In genomic region chr5:132073231-132074013, GRCh38 we compare ENCODE assay signal across 9 cellular contexts. TPM values are rescaled to one million over a fixed set of nuclear protein-coding genes. Genes with fewer than 3 reads are reported as not detected.
DNase-seq lines count a peak whose midpoint lies in the region; ATAC-seq, FAIRE-seq and TF ChIP-seq lines count a peak whose summit lies in the region.
"Had no signal": no experiment of that assay in that cellular context is flagged by ENCODE, and none has a peak within 500 bp of the region (broad histone marks: within the 10 kb centered on the region; RNA-seq: fewer than 3 reads in every experiment).

CSF2 (plus strand) TSS chr5:132073789; CDS start chr5:132073824, 35 bp downstream.

- peak within 1 kb of the TSS; percentile 58 for H3K4me3 Mint-ChIP-seq in natural killer cell

- H3K27me3 Mint-ChIP-seq in natural killer cell (ENCODE audit: low read depth in 2 of 2), result peaks cover 0 to 3% of the 10 kb centered on the region in 2 donors

- no peaks in the 10 kb centered on the region for H3K79me2 ChIP-seq in K562 (ENCODE audit: control insufficient read depth, insufficient read depth, low read length)

- no TSS peak for BruUV-seq in K562 (replicated peaks; lab: Mats Ljungman, UMichigan)

- peak within 1 kb of the TSS; percentile 23 to 68 for H3K27ac Mint-ChIP-seq in natural killer cell

- no peak for FAIRE-seq in K562 (lab: Jason Lieb, UNC)
- no peak for FAIRE-seq in GM12891 (lab: Jason Lieb, UNC)

- H3K9ac ChIP-seq in K562 (ENCODE audit: insufficient read depth in 1 of 2, low read depth in 2 of 2, low read length in 2 of 2), result no peak within 1 kb of the TSS; a peak in 1 of 4 replicates

- no peaks in the 10 kb centered on the region for H3K36me3 Mint-ChIP-seq in natural killer cell

- ATAC-seq in K562 (no peak), natural killer cell (peak; percentile 43 to 77 (median 64)), HG03097 (IDR thresholded peaks at IDR 0.05; ENCODE audit: low FRiP score, unreplicated experiment) (no peak)

- H3K36me3 ChIP-seq in K562 (ENCODE audit: control insufficient read depth, insufficient read depth, low read length), result no peaks in the 10 kb centered on the region
- no peaks in the 10 kb centered on the region for H3K36me3 ChIP-seq in esophagus squamous epithelium

- no peaks in the 10 kb centered on the region for H3K9me3 Mint-ChIP-seq in natural killer cell

- H3K27ac ChIP-seq in K562 (ENCODE audit: extremely low read depth, low read depth, low read length) (no peak within 1 kb of the TSS), esophagus squamous epithelium (no peak within 1 kb of the TSS)

- DNase-seq in EH (ENCODE audit: low read depth) (peak; percentile 59), NB4 (ENCODE audit: low read depth) (peak; percentile 49), K562 (ENCODE audit: extremely low read depth in 1 of 4, low spot score in 3 of 4) (no peak), natural killer cell (no peak), NCI-H1417 treated with DMSO at 0.1 percent for 48 hours (lab: John Stamatoyannopoulos, UW) (no peak), esophagus squamous epithelium (lab: John Stamatoyannopoulos, UW) (no peak), GM12891 (ENCODE audit: insufficient read length, low spot score) (no peak)
- DNase-seq: MM.1S had no signal

- no peak within 1 kb of the TSS for H2AFZ ChIP-seq in K562 (ENCODE audit: low read depth, low read length)

- H3K9me1 ChIP-seq in K562 (ENCODE audit: control insufficient read depth, insufficient read depth, low read length), result no peaks in the 10 kb centered on the region

- no peaks in the 10 kb centered on the region for H4K20me1 ChIP-seq in K562 (replicated peaks; ENCODE audit: control insufficient read depth, insufficient read depth, low read length)

- TF ChIP-seq EP300 in K562 (IDR thresholded peaks at IDR 0.05; ENCODE audit: low read length), result no peak

- H3K27me3 ChIP-seq in K562 (ENCODE audit: control insufficient read depth in 2 of 2, insufficient read depth in 2 of 2, low read length in 2 of 2) (no peaks in the 10 kb centered on the region), esophagus squamous epithelium (no peaks in the 10 kb centered on the region)

- TF ChIP-seq CTCF in NB4 (IDR thresholded peaks at IDR 0.05; ENCODE audit: low read depth, low read length) (no peak), K562 (IDR thresholded peaks at IDR 0.05 in 2 of 3, conservative IDR thresholded peaks at IDR 0.05 in 1 of 3; ENCODE audit: insufficient read depth in 2 of 3, low read depth in 1 of 3, low read length in 3 of 3) (no peak), natural killer cell (IDR thresholded peaks at IDR 0.05) (no peak), esophagus squamous epithelium (IDR thresholded peaks at IDR 0.05) (no peak)

- peaks cover 27 to 62% of the 10 kb centered on the region in 2 donors for H3K4me1 Mint-ChIP-seq in natural killer cell

- POLR2A ChIA-PET in K562 (lab: Yijun Ruan, JAX), result interaction anchor here (0.6 to 1.2 kb wide), 5 partner anchors 8 to 296 kb away, joined by 3 to 5 read pairs (median 4); partner anchors contain the start of gene SLC22A5

- TF ChIP-seq POLR2A in NB4 (IDR thresholded peaks at IDR 0.05; ENCODE audit: extremely low read depth, insufficient read length) (no peak), K562 (conservative IDR thresholded peaks at IDR 0.05) (no peak), esophagus squamous epithelium (IDR thresholded peaks at IDR 0.05) (no peak), GM12891 (IDR thresholded peaks at IDR 0.05; ENCODE audit: low read depth, low read length) (no peak)

- WGBS in K562 (ENCODE audit: insufficient coverage, low coverage, missing lambda C conversion rate), result 72% methylated on average over 12 of the region's 12 CpGs
- WGBS in esophagus squamous epithelium, 2 donors, result 40 to 60% methylated on average over 1 to 2 of the region's 12 CpGs

- H3K4me3 ChIP-seq in NB4 (ENCODE audit: low read depth, low read length) (no peak within 1 kb of the TSS), K562 (no peak within 1 kb of the TSS), esophagus squamous epithelium (no peak within 1 kb of the TSS)

- H3K4me1 ChIP-seq in K562 (replicated peaks in 1 of 2; ENCODE audit: control insufficient read depth in 2 of 2, insufficient read depth in 2 of 2, low read length in 2 of 2) (peaks cover 28 to 58% of the 10 kb centered on the region in 2 experiments), esophagus squamous epithelium (peaks cover 0 to 20% (median 11%) of the 10 kb centered on the region in 3 donors)

- H3K4me2 ChIP-seq in K562 (ENCODE audit: insufficient read depth, low read length), result no peak within 1 kb of the TSS

- H3K9me3 ChIP-seq in K562 (replicated peaks; ENCODE audit: control insufficient read depth, insufficient read depth, low read depth, low read length) (no peaks in the 10 kb centered on the region), esophagus squamous epithelium (no peaks in the 10 kb centered on the region)

- TF ChIP-seq RAD21 in K562 (CRISPR knock-in tag; conservative IDR thresholded peaks at IDR 0.05 in 1 of 2, IDR thresholded peaks at IDR 0.05 in 1 of 2), result no peak

- intact Hi-C loops in K562 (cut with micrococcal nuclease) (loop anchor here (5.0 kb wide), 1 partner anchor 39 kb away; no protein-coding TSS in a partner anchor), natural killer cell (cut with micrococcal nuclease) (no loop called here), esophagus squamous epithelium (cut with DNase I) (no loop called here)

- CTCF ChIA-PET in K562 (lab: Yijun Ruan, JAX; ENCODE audit: low intra/inter-chr PET ratio), result no interaction called here

- in situ Hi-C loops in K562 (cut with MboI), result loop anchor here (25.0 kb wide), 1 partner anchor 314 kb away; no protein-coding TSS in a partner anchor

TF ChIP-seq in K562, 482 proteins besides CTCF, POLR2A, EP300 and RAD21:
- TF ChIP-seq MEIS2 (IDR thresholded peaks at IDR 0.05; ENCODE audit: partially characterized antibody) (peak; percentile 31), EWSR1 (IDR thresholded peaks at IDR 0.05; ENCODE audit: borderline replicate concordance, low read depth, partially characterized antibody) (no peak)

TF ChIP-seq in GM12891, 5 proteins besides CTCF, POLR2A, EP300 and RAD21:
- TF ChIP-seq TAF1 (IDR thresholded peaks at IDR 0.05; ENCODE audit: low read depth, low read length) (no peak), PAX5 (IDR thresholded peaks at IDR 0.05; ENCODE audit: insufficient read depth, low read length, severe bottlenecking) (no peak), SPI1 (IDR thresholded peaks at IDR 0.05; ENCODE audit: low read depth, low read length) (no peak), POLR2AphosphoS5 (IDR thresholded peaks at IDR 0.05; ENCODE audit: low read depth, low read length) (no peak), POU2F2 (IDR thresholded peaks at IDR 0.05; ENCODE audit: low read depth, low read length) (no peak)

RNA-seq across cellular contexts. Expression of gene CSF2, which starts in this region (rescaled TPM):
- total RNA-seq in K562 (2011; cell fraction: chromatin; rRNA removed; ENCODE audit: low replicate concordance), result not detected in 2 replicates
- total RNA-seq in K562 (2011; cell fraction: nucleolus; rRNA removed), result not detected in 2 replicates
- total RNA-seq in K562 (2011; cell fraction: nucleoplasm; rRNA removed), result not detected in 2 replicates
- total RNA-seq in K562 (2014; rRNA removed), result not detected in 2 replicates
- total RNA-seq in K562 (2014; rRNA removed; fragmentation: Illumina TruSeq; extraction: Trizol), result not detected in 2 replicates
- 0.25 TPM in 1 of 2 replicates, not detected in the other for total RNA-seq in K562 (2015; rRNA removed; fragmentation: Illumina TruSeq; extraction: Trizol)
- 0.29 TPM in 1 of 2 replicates, not detected in the other for total RNA-seq in K562 (2021)
- not detected in 2 replicates for polyA plus RNA-seq in K562 (2011; rRNA removed)
- polyA plus RNA-seq in K562 (2011; cell fraction: cytosol; rRNA removed), result not detected in 2 replicates
- polyA plus RNA-seq in K562 (2011; cell fraction: nucleus; rRNA removed), result 0.30 TPM in 1 of 2 replicates, not detected in the other
- polyA plus RNA-seq in K562 (2012), result 0.13 TPM in 1 of 2 replicates, not detected in the other
- not detected in 2 replicates for polyA plus RNA-seq in K562 (2014; fragmentation: Illumina TruSeq; extraction: Trizol)
- not detected for polyA plus RNA-seq in K562 (2014; fragmentation: Nextera tagmentation; extraction: Ambion mirVana)
- polyA plus RNA-seq in K562 (2014; rRNA removed), result not detected in 2 replicates
- not detected in 2 replicates for polyA minus RNA-seq in K562 (2011; rRNA and poly(A)+ RNA removed)
- not detected in 2 replicates for polyA minus RNA-seq in K562 (2011; cell fraction: cytosol; rRNA and poly(A)+ RNA removed)
- polyA minus RNA-seq in K562 (2011; cell fraction: nucleus; rRNA and poly(A)+ RNA removed), result not detected in 2 replicates
- total RNA-seq in natural killer cell, result 1 to 10 TPM in 1 of 3 donors, under 1 TPM in 2; 0.65 to 1.2 (median 0.82) TPM
- total RNA-seq in esophagus squamous epithelium, result not detected
- not detected for polyA plus RNA-seq in GM12891 (2012; ENCODE audit: low read depth, missing spikeins)

Comparison
In these comparisons a context has a peak if more than half of its experiments do, and no peak if none do; other contexts are left out.
1. DNase-seq: peak in EH (single experiment) and NB4 (single experiment); none in K562 (0 of 4), natural killer cell (single experiment), NCI-H1417 treated with DMSO at 0.1 percent for 48 hours (single experiment), esophagus squamous epithelium (single experiment) and GM12891 (single experiment).
2. ATAC-seq: peak in natural killer cell (3 of 3); none in K562 (single experiment) and HG03097 (single experiment).